ENCODE assay signal across 27 cellular contexts in genomic region chr13:95656386-95657015, GRCh38. TPM values are rescaled to one million over a fixed set of nuclear protein-coding genes. Genes with fewer than 3 reads are reported as not detected.
"Had no signal": no experiment of that assay in that cellular context is flagged by ENCODE, and none has a peak within 500 bp of the region (broad histone marks: within the 10 kb centered on the region; RNA-seq: fewer than 3 reads in every experiment).

No MANE protein-coding gene starts in this region.

- DNase-seq: activated B cell treated with CpG ODN at 0.5 μM for 24 hours; activated CD4-positive, alpha-beta memory T cell treated with anti-CD3 and anti-CD28 coated beads, Interleukin-2, amount 10 ng/mL, durations not matched to agents 7 days and 5 days; activated CD4-positive, alpha-beta T cell treated with anti-CD3 and anti-CD28 coated beads, Interleukin-2, amount 50 U/mL, for 1 hour; activated CD8-positive, alpha-beta memory T cell treated with anti-CD3 and anti-CD28 coated beads, Interleukin-2, amount 50 U/mL, for 4 hours; activated gamma-delta T cell treated with Interleukin-2 at 50 U/mL for 16 hours; activated naive CD4-positive, alpha-beta T cell treated with anti-CD3 and anti-CD28 coated beads, Interleukin-2, amount 10 ng/mL, durations not matched to agents 7 days and 5 days; activated naive CD8-positive, alpha-beta T cell treated with anti-CD3 and anti-CD28 coated beads for 36 hours; activated T-cell treated with anti-CD3 and anti-CD28 coated beads, Interleukin-2, amount 50 U/mL, for 72 hours; anterior cingulate cortex; central memory CD4-positive, alpha-beta T cell; KG1; NCI-H1092; NCI-H1417; NCI-H1930; NCI-H2107; NCI-H2171 treated with DMSO at 0.1 percent for 48 hours; NCI-H345; NCI-H510A; NCI-H526 treated with DMSO at 0.1 percent for 48 hours; NCI-H82; NK-92 treated with Interleukin-12 subunit alpha and Interleukin-12 subunit beta, amount 100 ng/mL, for 24 hours; PC-3; SIG-M5; T-helper 17 cell; T-helper 9 cell had no signal

- H3K4me3 Mint-ChIP-seq: activated B cell treated with CpG ODN at 0.5 μM for 24 hours; activated CD4-positive, alpha-beta memory T cell treated with anti-CD3 and anti-CD28 coated beads, Interleukin-2, amount 10 ng/mL, durations not matched to agents 7 days and 5 days; activated naive CD4-positive, alpha-beta T cell treated with anti-CD3 and anti-CD28 coated beads, Interleukin-2, amount 10 ng/mL, durations not matched to agents 7 days and 5 days; activated naive CD8-positive, alpha-beta T cell treated with anti-CD3 and anti-CD28 coated beads for 36 hours; activated T-cell treated with anti-CD3 and anti-CD28 coated beads, Interleukin-2, amount 50 U/mL, for 72 hours; T-helper 17 cell had no signal

- H3K27me3 Mint-ChIP-seq: T-helper 17 cell had no signal

- H3K4me1 Mint-ChIP-seq: activated B cell treated with CpG ODN at 0.5 μM for 24 hours; activated CD4-positive, alpha-beta memory T cell treated with anti-CD3 and anti-CD28 coated beads, Interleukin-2, amount 10 ng/mL, durations not matched to agents 7 days and 5 days; activated naive CD4-positive, alpha-beta T cell treated with anti-CD3 and anti-CD28 coated beads, Interleukin-2, amount 10 ng/mL, durations not matched to agents 7 days and 5 days; activated naive CD8-positive, alpha-beta T cell treated with anti-CD3 and anti-CD28 coated beads for 36 hours; T-helper 17 cell had no signal

- FAIRE-seq: TTC549 had no signal

- H3K36me3 Mint-ChIP-seq: activated naive CD4-positive, alpha-beta T cell treated with anti-CD3 and anti-CD28 coated beads, Interleukin-2, amount 10 ng/mL, durations not matched to agents 7 days and 5 days had no signal

- ATAC-seq: activated T-cell treated with anti-CD3 and anti-CD28 coated beads, Interleukin-2, amount 50 U/mL, for 72 hours; PC-3; T-helper 17 cell had no signal

- H3K27ac Mint-ChIP-seq: activated B cell treated with CpG ODN at 0.5 μM for 24 hours; activated CD4-positive, alpha-beta memory T cell treated with anti-CD3 and anti-CD28 coated beads, Interleukin-2, amount 10 ng/mL, durations not matched to agents 7 days and 5 days; activated naive CD4-positive, alpha-beta T cell treated with anti-CD3 and anti-CD28 coated beads, Interleukin-2, amount 10 ng/mL, durations not matched to agents 7 days and 5 days; activated naive CD8-positive, alpha-beta T cell treated with anti-CD3 and anti-CD28 coated beads for 36 hours; activated T-cell treated with anti-CD3 and anti-CD28 coated beads, Interleukin-2, amount 50 U/mL, for 72 hours; activated T-helper 2 cell treated with anti-CD3 and anti-CD28 coated beads, Interferon-gamma antibody, Interleukin-2, Interleukin-4, amounts not matched to agents 10 μg/mL and 5 μg/mL and 100 μg/mL, durations not matched to agents 14 hours and 24 hours and 36 hours; T-helper 17 cell had no signal

- H3K9me3 Mint-ChIP-seq: activated B cell treated with CpG ODN at 0.5 μM for 24 hours; activated CD4-positive, alpha-beta memory T cell treated with anti-CD3 and anti-CD28 coated beads, Interleukin-2, amount 10 ng/mL, durations not matched to agents 7 days and 5 days; activated naive CD4-positive, alpha-beta T cell treated with anti-CD3 and anti-CD28 coated beads, Interleukin-2, amount 10 ng/mL, durations not matched to agents 7 days and 5 days; activated T-helper 2 cell treated with anti-CD3 and anti-CD28 coated beads, Interferon-gamma antibody, Interleukin-2, Interleukin-4, amounts not matched to agents 10 μg/mL and 5 μg/mL and 100 μg/mL, durations not matched to agents 14 hours and 24 hours and 36 hours had no signal

RNA-seq across cellular contexts. Expression of gene DZIP1, which starts 12.0 kb away (rescaled TPM):
- total RNA-seq: activated B cell treated with CpG ODN at 0.5 μM for 24 hours, T-helper 17 cell had no signal
